In genomic region chr6:8245736-8246135, GRCh38 we compare ENCODE assay signal across 20 cellular contexts.
"Had no signal": no experiment of that assay in that cellular context is flagged by ENCODE, and none has a peak within 500 bp of the region (broad histone marks: within the 10 kb centered on the region; RNA-seq: fewer than 3 reads in every experiment).

No MANE protein-coding gene starts in this region.

- FAIRE-seq: endothelial cell of umbilical vein had no signal

- H3K36me3 ChIP-seq: cardiac muscle cell, esophagus muscularis mucosa, gastroesophageal sphincter, heart right ventricle, left ventricle myocardium inferior, prostate gland, right atrium auricular region, suprapubic skin, transverse colon, uterus had no signal

- DNase-seq: activated B cell treated with CpG ODN at 0.5 μM for 24 hours; activated CD4-positive, alpha-beta memory T cell treated with anti-CD3 and anti-CD28 coated beads for 36 hours; activated CD4-positive, alpha-beta T cell treated with anti-CD3 and anti-CD28 coated beads for 4 hours; activated gamma-delta T cell treated with Interleukin-2 at 50 U/mL for 16 hours; activated T-cell treated with anti-CD3 and anti-CD28 coated beads for 4 hours; dermis blood vessel endothelial cell; effector memory CD4-positive, alpha-beta T cell; heart right ventricle; left ventricle myocardium inferior; mammary epithelial cell; transverse colon; uterus had no signal

- H3K27ac ChIP-seq: cardiac muscle cell, esophagus muscularis mucosa, gastroesophageal sphincter, heart right ventricle, left ventricle myocardium inferior, prostate gland, right atrium auricular region, suprapubic skin, transverse colon, uterus had no signal

- H3K27me3 ChIP-seq: cardiac muscle cell, right atrium auricular region, transverse colon, uterus had no signal

- H3K9me3 ChIP-seq: prostate gland, right atrium auricular region, suprapubic skin, transverse colon, uterus had no signal

- H3K4me1 ChIP-seq: esophagus muscularis mucosa, gastroesophageal sphincter, heart right ventricle, left ventricle myocardium inferior, prostate gland, right atrium auricular region, suprapubic skin, transverse colon, uterus had no signal

- ATAC-seq: activated naive CD4-positive, alpha-beta T cell treated with anti-CD3 and anti-CD28 coated beads, Interleukin-2, amount 50 U/mL, for 72 hours; gastroesophageal sphincter; heart right ventricle had no signal

- H3K4me3 ChIP-seq: cardiac muscle cell, esophagus muscularis mucosa, gastroesophageal sphincter, heart right ventricle, left ventricle myocardium inferior, prostate gland, right atrium auricular region, suprapubic skin, transverse colon, uterus had no signal
